In genomic region chr15:41230650-41231533, GRCh38 we compare ENCODE assay signal across 1 cellular context.
TF ChIP-seq lines count a peak whose summit lies in the region.

TSS of gene CHP1 (plus strand) at chr15:41231268. CDS start at chr15:41231383, 115 bp downstream.
TSS of gene EXD1 (minus strand) at chr15:41230757. CDS start at chr15:41226575, 4,182 bp downstream.

TF ChIP-seq in H1, 55 proteins besides CTCF, POLR2A, EP300 and RAD21 (continued from another document):
- TF ChIP-seq KDM5A (IDR thresholded peaks at IDR 0.05; ENCODE audit: low read length) (no peak), POLR2AphosphoS5 (IDR thresholded peaks at IDR 0.05; ENCODE audit: low read depth, low read length) (peak; percentile 75; the same call in 1 of the 2 replicates), CEBPB (IDR thresholded peaks at IDR 0.05; ENCODE audit: low read depth, low read length) (no peak), PHF8 (conservative IDR thresholded peaks at IDR 0.05; ENCODE audit: low read depth, low read length) (peak; percentile 83), TAF7 (optimal IDR thresholded peaks at IDR 0.05; ENCODE audit: borderline replicate concordance, low read depth, low read length) (peak; percentile 69), FOSL1 (IDR thresholded peaks at IDR 0.05; ENCODE audit: insufficient read depth, low read depth, low read length) (no peak), MAX (IDR thresholded peaks at IDR 0.05) (peak; percentile 100), SIX5 (IDR thresholded peaks at IDR 0.05; ENCODE audit: low read depth, low read length) (no peak), SIRT6 (IDR thresholded peaks at IDR 0.05; ENCODE audit: low read length) (no peak), TEAD4 (IDR thresholded peaks at IDR 0.05; ENCODE audit: low read depth, low read length) (0 out of 2 replicates have a peak, but pooled peaks have one; percentile 1), TAF1 (IDR thresholded peaks at IDR 0.05; ENCODE audit: low read depth, low read length) (peak; percentile 99), KDM1A (IDR thresholded peaks at IDR 0.05; ENCODE audit: borderline replicate concordance, low read length) (peak; percentile 60; the same call in 1 of the 2 replicates), BRCA1 (IDR thresholded peaks at IDR 0.05; ENCODE audit: low read depth, low read length) (no peak), BACH1 (IDR thresholded peaks at IDR 0.05; ENCODE audit: low read length) (no peak), ATF2 (IDR thresholded peaks at IDR 0.05; ENCODE audit: low read length) (peak; percentile 86), CHD1 (IDR thresholded peaks at IDR 0.05; ENCODE audit: low read depth, low read length) (no peak), CREB1 (IDR thresholded peaks at IDR 0.05) (peak; percentile 91), ASH2L (IDR thresholded peaks at IDR 0.05; ENCODE audit: low read length) (peak; percentile 55), HDAC2 (IDR thresholded peaks at IDR 0.05; ENCODE audit: borderline replicate concordance in 1 of 2, low read depth in 2 of 2, low read length in 2 of 2) (no peak; a peak in 1 of 4 replicates), USF2 (IDR thresholded peaks at IDR 0.05; ENCODE audit: low read length) (no peak), TBP (IDR thresholded peaks at IDR 0.05; ENCODE audit: low read depth, low read length) (peak; percentile 93), CHD7 (IDR thresholded peaks at IDR 0.05; ENCODE audit: insufficient replicate concordance, low read length) (no peak), JUND (IDR thresholded peaks at IDR 0.05; ENCODE audit: low read length) (peak; percentile 56), NANOG (IDR thresholded peaks at IDR 0.05; ENCODE audit: insufficient read depth, low read depth, low read length, poor library complexity, severe bottlenecking) (no peak), SP2 (IDR thresholded peaks at IDR 0.05; ENCODE audit: low read length) (no peak), NRF1 (IDR thresholded peaks at IDR 0.05; ENCODE audit: low read depth, low read length) (no peak), CTBP2 (IDR thresholded peaks at IDR 0.05; ENCODE audit: borderline replicate concordance, insufficient read depth, insufficient read length, low read length) (peak; percentile 64), GABPA (IDR thresholded peaks at IDR 0.05; ENCODE audit: borderline replicate concordance, insufficient read depth, low read length) (no peak), TCF12 (IDR thresholded peaks at IDR 0.05; ENCODE audit: low read depth, low read length) (no peak), GTF2F1 (IDR thresholded peaks at IDR 0.05; ENCODE audit: borderline replicate concordance, low read depth, low read length) (0 out of 2 replicates have a peak, but pooled peaks have one; percentile 12), RNF2 (IDR thresholded peaks at IDR 0.05; ENCODE audit: borderline replicate concordance, low read depth, low read length, missing control alignments, poor library complexity, severe bottlenecking) (peak; percentile 68), SP1 (IDR thresholded peaks at IDR 0.05; ENCODE audit: low read depth, low read length) (peak; percentile 65), SP4 (IDR thresholded peaks at IDR 0.05; ENCODE audit: low read length) (peak; percentile 33; the same call in 1 of the 2 replicates), SIN3A (conservative IDR thresholded peaks at IDR 0.05 in 1 of 2, IDR thresholded peaks at IDR 0.05 in 1 of 2; ENCODE audit: low read depth in 1 of 2, low read length in 2 of 2) (peak; percentile 33 to 77; a peak in 2 of 4 replicates), YY1 (IDR thresholded peaks at IDR 0.05; ENCODE audit: low read depth, low read length) (no peak), RFX5 (IDR thresholded peaks at IDR 0.05; ENCODE audit: borderline replicate concordance, low read depth, low read length) (no peak), EGR1 (IDR thresholded peaks at IDR 0.05; ENCODE audit: borderline replicate concordance, low read depth, low read length) (0 out of 2 replicates have a peak, but pooled peaks have one; percentile 61), CBX8 (IDR thresholded peaks at IDR 0.05; ENCODE audit: borderline replicate concordance, low read depth, low read length) (no peak), KDM4A (IDR thresholded peaks at IDR 0.05; ENCODE audit: low read depth, low read length, severe bottlenecking) (peak; percentile 99), BCL11A (IDR thresholded peaks at IDR 0.05; ENCODE audit: low read depth in 2 of 2, low read length in 2 of 2) (no peak), ZNF274 (IDR thresholded peaks at IDR 0.05; ENCODE audit: borderline replicate concordance, extremely low read depth, low read length) (no peak), RBBP5 (IDR thresholded peaks at IDR 0.05; ENCODE audit: borderline replicate concordance, low read depth, low read length) (peak; percentile 84), SUZ12 (IDR thresholded peaks at IDR 0.05; ENCODE audit: low read length) (no peak), ATF3 (IDR thresholded peaks at IDR 0.05; ENCODE audit: insufficient read depth, low read depth, low read length) (0 out of 2 replicates have a peak, but pooled peaks have one; percentile 40), POU5F1 (IDR thresholded peaks at IDR 0.05; ENCODE audit: low read depth, low read length) (no peak)
TF ChIP-seq in H1: peak in this region for 25.
